Comparison of ENCODE assay signal across 20 cellular contexts in the genomic region with DNA sequence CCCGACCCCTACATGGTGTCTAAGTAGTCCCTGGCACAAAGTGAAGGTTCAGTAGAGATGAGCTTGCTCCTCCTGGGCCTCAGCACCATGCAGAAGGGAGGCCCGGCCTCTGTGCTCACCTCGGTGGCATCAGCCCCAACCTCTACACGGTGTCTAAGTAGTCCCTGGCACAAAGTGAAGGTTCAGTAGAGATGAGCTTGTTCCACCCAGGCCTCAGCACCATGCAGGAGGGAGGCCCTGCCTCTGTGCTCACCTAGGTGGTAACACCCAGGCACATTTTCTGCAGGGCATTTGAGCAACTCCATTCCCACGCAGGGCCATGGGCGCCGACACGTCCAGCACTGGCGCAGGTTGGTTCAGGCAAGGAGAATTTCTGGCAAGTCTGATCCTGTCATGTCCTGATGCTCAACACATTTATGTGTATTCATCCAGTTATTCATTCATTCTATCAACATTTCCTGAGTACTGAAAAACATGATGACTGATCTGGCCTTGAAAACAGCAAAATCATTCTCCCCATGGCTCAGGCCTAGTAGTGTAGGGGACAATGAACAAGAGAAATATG.
"Had no signal": no experiment of that assay in that cellular context is flagged by ENCODE, and none has a peak within 500 bp of the region (broad histone marks: within the 10 kb centered on the region; RNA-seq: fewer than 3 reads in every experiment).

No MANE protein-coding gene starts in this region.

- H3K27ac Mint-ChIP-seq: endodermal cell, type B pancreatic cell had no signal

- ATAC-seq: left colon; left ventricle myocardium superior; mucosa of descending colon; naive thymus-derived CD8-positive, alpha-beta T cell had no signal

- H3K27me3 ChIP-seq: esophagus muscularis mucosa, right atrium auricular region, sigmoid colon, suprapubic skin, thyroid gland, uterus had no signal

- H3K9me3 ChIP-seq: esophagus muscularis mucosa, mucosa of descending colon, right atrium auricular region, sigmoid colon, suprapubic skin, thyroid gland, uterus had no signal

- H3K4me1 ChIP-seq: right atrium auricular region, thyroid gland, uterus had no signal

- H3K36me3 ChIP-seq: esophagus muscularis mucosa, right atrium auricular region, sigmoid colon, suprapubic skin, thyroid gland, uterus had no signal

- H3K9me3 Mint-ChIP-seq: endodermal cell had no signal

- DNase-seq: caudate nucleus; effector CD4-positive, alpha-beta T cell; endodermal cell; left colon; left ventricle myocardium superior; mucosa of descending colon; naive thymus-derived CD8-positive, alpha-beta T cell; occipital lobe; sigmoid colon; stimulated activated CD4-positive, alpha-beta T cell treated with anti-CD3 and anti-CD28 coated beads, Interleukin-12 subunit alpha, Interleukin-12 subunit beta, amount 100 ng/mL, for 4 hours; stimulated activated naive CD4-positive, alpha-beta T cell; thyroid gland; uterus had no signal

- H3K27ac ChIP-seq: coronary artery, esophagus muscularis mucosa, right atrium auricular region, sigmoid colon, suprapubic skin, thyroid gland, uterus had no signal

- H3K4me1 Mint-ChIP-seq: endodermal cell had no signal

- H3K36me3 Mint-ChIP-seq: type B pancreatic cell had no signal

- H3K4me3 Mint-ChIP-seq: endodermal cell; naive thymus-derived CD8-positive, alpha-beta T cell; neural crest cell; type B pancreatic cell had no signal

- H3K4me3 ChIP-seq: coronary artery, esophagus muscularis mucosa, mucosa of descending colon, right atrium auricular region, sigmoid colon, skin epidermis, suprapubic skin, thyroid gland, uterus had no signal
